20 cellular contexts compared by ENCODE assay signal in genomic region chr13:76683854-76684253, GRCh38.
A peak's percentile ranks its signal among the peaks of the same experiment; 100 is the strongest.
DNase-seq lines count a peak whose midpoint lies in the region; ATAC-seq and TF ChIP-seq lines count a peak whose summit lies in the region.
"Had no signal": no experiment of that assay in that cellular context is flagged by ENCODE, and none has a peak within 500 bp of the region (broad histone marks: within the 10 kb centered on the region; RNA-seq: fewer than 3 reads in every experiment).

No MANE protein-coding gene starts in this region.

- no peaks in the 10 kb centered on the region for H3K36me3 Mint-ChIP-seq in neural progenitor cell
- no peaks in the 10 kb centered on the region for H3K36me3 Mint-ChIP-seq in activated T-cell treated with anti-CD3 and anti-CD28 coated beads, Interleukin-2, amount 50 U/mL, for 24 hours (ENCODE audit: low read depth)
- H3K36me3 Mint-ChIP-seq in activated naive CD4-positive, alpha-beta T cell treated with anti-CD3 and anti-CD28 coated beads, Interleukin-2, amount 50 U/mL, for 72 hours: no peaks in the 10 kb centered on the region
- H3K36me3 Mint-ChIP-seq: CD4-positive, CD25-positive, alpha-beta regulatory T cell; CD8-positive, alpha-beta T cell had no signal

- no peaks in the 10 kb centered on the region for H3K9me1 ChIP-seq in IMR-90 (ENCODE audit: insufficient read depth, low read length)

- H2BK5ac ChIP-seq in IMR-90 (ENCODE audit: low read depth, low read length, poor library complexity, severe bottlenecking): no peak overlapping the region

- H3K27ac Mint-ChIP-seq in neural progenitor cell: no peak overlapping the region
- H3K27ac Mint-ChIP-seq in activated T-cell treated with anti-CD3 and anti-CD28 coated beads, Interleukin-2, amount 50 U/mL, for 24 hours: no peak overlapping the region
- no peak overlapping the region for H3K27ac Mint-ChIP-seq in activated naive CD4-positive, alpha-beta T cell treated with anti-CD3 and anti-CD28 coated beads, Interleukin-2, amount 50 U/mL, for 72 hours
- H3K27ac Mint-ChIP-seq: B cell; CD4-positive, CD25-positive, alpha-beta regulatory T cell; CD8-positive, alpha-beta T cell; HFFc6 had no signal

- H3K4me2 ChIP-seq in IMR-90 (ENCODE audit: low read depth, low read length) (no peak overlapping the region; the same call in 1 of the 2 replicates), neural progenitor cell (no peak overlapping the region)
- H3K4me2 ChIP-seq: BLaER1 had no signal

- no peak overlapping the region for H3K4ac ChIP-seq in IMR-90 (ENCODE audit: low read depth, low read length)

- no peak overlapping the region for H3K23ac ChIP-seq in IMR-90 (ENCODE audit: low read depth, low read length)

- ATAC-seq in IMR-90 (ENCODE audit: low read depth): peak; percentile 60
- ATAC-seq in activated naive CD4-positive, alpha-beta T cell treated with anti-CD3 and anti-CD28 coated beads, Interleukin-2, amount 50 U/mL, for 72 hours: no peak
- ATAC-seq: CD8-positive, alpha-beta T cell had no signal

- H3K56ac ChIP-seq in IMR-90 (ENCODE audit: extremely low read depth, insufficient read depth, low read length): no peak overlapping the region

- no peak overlapping the region for H3K18ac ChIP-seq in IMR-90 (ENCODE audit: low read depth, low read length)

- in situ Hi-C loops in IMR-90 (cut with MboI; ENCODE audit: low sequenced_read_pairs): no loop called here

- no peak for TF ChIP-seq RAD21 in IMR-90 (IDR thresholded peaks at IDR 0.05; ENCODE audit: low read length)

- POLR2A ChIA-PET in IMR-90 (lab: Charles Lee; ENCODE audit: unreplicated experiment): no interaction called here

- no peaks in the 10 kb centered on the region for H3F3A ChIP-seq in neural progenitor cell (ENCODE audit: low read depth)

- CTCF ChIA-PET in IMR-90 (lab: Yijun Ruan, JAX): no interaction called here

- H3K36me3 ChIP-seq in IMR-90 (ENCODE audit: control insufficient read depth, insufficient read depth, low read length) (no peaks in the 10 kb centered on the region), neural progenitor cell (no peaks in the 10 kb centered on the region)
- H3K36me3 ChIP-seq: BLaER1, HAP-1 had no signal

- no peak overlapping the region for H4K5ac ChIP-seq in IMR-90 (ENCODE audit: low read depth, low read length)

- H3K27me3 Mint-ChIP-seq in neural progenitor cell (ENCODE audit: insufficient read depth, low read depth): no peaks in the 10 kb centered on the region
- no peaks in the 10 kb centered on the region for H3K27me3 Mint-ChIP-seq in activated T-cell treated with anti-CD3 and anti-CD28 coated beads, Interleukin-2, amount 50 U/mL, for 24 hours
- H3K27me3 Mint-ChIP-seq: CD4-positive, CD25-positive, alpha-beta regulatory T cell had no signal

- H3K9me3 ChIP-seq in IMR-90 (ENCODE audit: control insufficient read depth, insufficient read depth, low read length): no peaks in the 10 kb centered on the region
- H3K9me3 ChIP-seq in neural progenitor cell (ENCODE audit: low read depth): no peaks in the 10 kb centered on the region
- H3K9me3 ChIP-seq: BLaER1, Caco-2, HAP-1 had no signal

- TF ChIP-seq CTCF in IMR-90 (conservative IDR thresholded peaks at IDR 0.05; ENCODE audit: low read depth, low read length) (no peak), choroid plexus epithelial cell (conservative IDR thresholded peaks at IDR 0.05; ENCODE audit: low read depth, low read length) (no peak), neural progenitor cell (IDR thresholded peaks at IDR 0.05) (no peak)

- H3K4me1 Mint-ChIP-seq in neural progenitor cell: peaks cover 9% of the 10 kb centered on the region
- H3K4me1 Mint-ChIP-seq in activated T-cell treated with anti-CD3 and anti-CD28 coated beads, Interleukin-2, amount 50 U/mL, for 24 hours (ENCODE audit: low read depth): no peaks in the 10 kb centered on the region
- H3K4me1 Mint-ChIP-seq: B cell; CD4-positive, CD25-positive, alpha-beta regulatory T cell had no signal

- no peaks in the 10 kb centered on the region for H3K9me3 Mint-ChIP-seq in neural progenitor cell
- no peaks in the 10 kb centered on the region for H3K9me3 Mint-ChIP-seq in activated T-cell treated with anti-CD3 and anti-CD28 coated beads, Interleukin-2, amount 50 U/mL, for 24 hours
- no peaks in the 10 kb centered on the region for H3K9me3 Mint-ChIP-seq in activated naive CD4-positive, alpha-beta T cell treated with anti-CD3 and anti-CD28 coated beads, Interleukin-2, amount 50 U/mL, for 72 hours
- H3K9me3 Mint-ChIP-seq: CD8-positive, alpha-beta T cell; HFFc6 had no signal

- H2BK120ac ChIP-seq in IMR-90 (ENCODE audit: low read depth, low read length): no peak overlapping the region

- no peak overlapping the region for H2AFZ ChIP-seq in IMR-90 (replicated peaks; ENCODE audit: low read length, poor library complexity)
- H2AFZ ChIP-seq in neural progenitor cell (replicated peaks): no peak overlapping the region

- H3K79me1 ChIP-seq in IMR-90 (ENCODE audit: low read depth in 1 of 2, low read length in 2 of 2): no peaks in the 10 kb centered on the region

- intact Hi-C loops in IMR-90 (cut with micrococcal nuclease): no loop called here

- H3K27ac ChIP-seq in IMR-90 (ENCODE audit: insufficient read depth, low read length): no peak overlapping the region
- H3K27ac ChIP-seq in neural progenitor cell: no peak overlapping the region
- H3K27ac ChIP-seq: 22Rv1, BLaER1, C4-2B had no signal

- dilution Hi-C loops in IMR-90 (cut with HindIII; ENCODE audit: low sequenced_read_pairs, unreplicated experiment): no loop called here

- no peak overlapping the region for H3K9ac ChIP-seq in IMR-90 (ENCODE audit: low read depth, low read length)
- H3K9ac ChIP-seq in neural progenitor cell: no peak overlapping the region
- H3K9ac ChIP-seq: BLaER1 had no signal

- no peak overlapping the region for H2BK15ac ChIP-seq in IMR-90 (ENCODE audit: low read depth, low read length)

- H4K20me1 ChIP-seq in IMR-90 (ENCODE audit: insufficient read depth, low read length) (no peaks in the 10 kb centered on the region), neural progenitor cell (ENCODE audit: low read depth) (no peaks in the 10 kb centered on the region)
- H4K20me1 ChIP-seq: BLaER1 had no signal

- H2AK5ac ChIP-seq in IMR-90 (ENCODE audit: low read depth, low read length): no peak overlapping the region

- no peak overlapping the region for H3K4me3 Mint-ChIP-seq in neural progenitor cell
- no peak overlapping the region for H3K4me3 Mint-ChIP-seq in activated T-cell treated with anti-CD3 and anti-CD28 coated beads, Interleukin-2, amount 50 U/mL, for 24 hours
- H3K4me3 Mint-ChIP-seq: B cell; CD4-positive, CD25-positive, alpha-beta regulatory T cell; CD8-positive, alpha-beta T cell; HFFc6 had no signal

- H2AK9ac ChIP-seq in IMR-90 (replicated peaks; ENCODE audit: low read depth, low read length, poor library complexity): no peak overlapping the region

- H2BK20ac ChIP-seq in IMR-90 (ENCODE audit: low read depth, low read length): no peak overlapping the region

- H3K4me3 ChIP-seq in IMR-90 (ENCODE audit: insufficient read depth, low read depth, low read length): no peak overlapping the region
- no peak overlapping the region for H3K4me3 ChIP-seq in choroid plexus epithelial cell (ENCODE audit: low read depth, low read length)
- H3K4me3 ChIP-seq in neural progenitor cell: no peak overlapping the region
- H3K4me3 ChIP-seq: BLaER1, HAP-1 had no signal

- H4K91ac ChIP-seq in IMR-90 (ENCODE audit: insufficient read depth, low read depth, low read length): no peak overlapping the region

- BruUV-seq in IMR-90 (replicated peaks; lab: Mats Ljungman, UMichigan): no TSS peak

- WGBS in IMR-90 (ENCODE audit: extremely low coverage in 2 of 2, insufficient read length in 1 of 2), 2 experiments: no CpG with 5 or more reads among the region's 2 CpGs

- H3K79me2 ChIP-seq in neural progenitor cell (ENCODE audit: low read depth): no peaks in the 10 kb centered on the region

- no peak for TF ChIP-seq POLR2A in IMR-90 (IDR thresholded peaks at IDR 0.05; ENCODE audit: low read depth, low read length)

- H3K27me3 ChIP-seq in IMR-90 (ENCODE audit: control insufficient read depth, insufficient read depth, low read length) (no peaks in the 10 kb centered on the region), neural progenitor cell (no peaks in the 10 kb centered on the region)
- H3K27me3 ChIP-seq: BLaER1 had no signal

- H3K4me1 ChIP-seq in IMR-90 (ENCODE audit: control insufficient read depth, insufficient read depth, low read length): no peaks in the 10 kb centered on the region
- peaks cover 16% of the 10 kb centered on the region for H3K4me1 ChIP-seq in neural progenitor cell
- H3K4me1 ChIP-seq: BLaER1, Caco-2, HAP-1 had no signal

- no peak overlapping the region for H4K8ac ChIP-seq in IMR-90 (ENCODE audit: low read depth in 2 of 2, low read length in 2 of 2)

- no peak overlapping the region for H3K14ac ChIP-seq in IMR-90 (replicated peaks; ENCODE audit: low read depth, low read length)

- DNase-seq in IMR-90 (no peak), choroid plexus epithelial cell (ENCODE audit: low read depth) (peak; percentile 68), fibroblast of peridontal ligament (ENCODE audit: extremely low read depth) (peak; percentile 61), iris pigment epithelial cell (ENCODE audit: low read depth) (peak; percentile 42), neural progenitor cell (ENCODE audit: low spot score) (no peak), NCI-H2171 (lab: John Stamatoyannopoulos, UW) (no peak)
- DNase-seq in activated T-cell treated with anti-CD3 and anti-CD28 coated beads, Interleukin-2, amount 50 U/mL, for 24 hours: no peak
- no peak for DNase-seq in activated naive CD4-positive, alpha-beta T cell treated with anti-CD3 and anti-CD28 coated beads, Interleukin-2, amount 50 U/mL, for 72 hours (ENCODE audit: low spot score in 2 of 2)
- DNase-seq: Caco-2; CD4-positive, CD25-positive, alpha-beta regulatory T cell; CD8-positive, alpha-beta T cell; DMS153; DND-41; GOT3; HFFc6 had no signal

TF ChIP-seq in IMR-90, 13 proteins besides CTCF, POLR2A, EP300 and RAD21 (continues in another document):
- TF ChIP-seq MAZ (IDR thresholded peaks at IDR 0.05; ENCODE audit: borderline replicate concordance, low read depth, low read length) (no peak), CEBPB (IDR thresholded peaks at IDR 0.05; ENCODE audit: low read depth, low read length) (no peak), CHD1 (IDR thresholded peaks at IDR 0.05; ENCODE audit: low read depth, low read length) (no peak), RFX5 (IDR thresholded peaks at IDR 0.05; ENCODE audit: low read depth, low read length) (no peak), MXI1 (IDR thresholded peaks at IDR 0.05; ENCODE audit: borderline replicate concordance, low read depth, low read length) (no peak), FOS (IDR thresholded peaks at IDR 0.05; ENCODE audit: low read depth, low read length) (no peak), MAFK (IDR thresholded peaks at IDR 0.05; ENCODE audit: low read depth, low read length) (no peak), USF2 (IDR thresholded peaks at IDR 0.05; ENCODE audit: low read depth, low read length) (no peak)

Comparison
In these comparisons a context has a peak if more than half of its experiments do, and no peak if none do; other contexts are left out.
1. DNase-seq: peak in choroid plexus epithelial cell (single experiment), fibroblast of peridontal ligament (single experiment) and iris pigment epithelial cell (single experiment); none in IMR-90 (single experiment), neural progenitor cell (single experiment), activated T-cell treated with anti-CD3 and anti-CD28 coated beads, Interleukin-2, amount 50 U/mL, for 24 hours (single experiment), NCI-H2171 (single experiment) and activated naive CD4-positive, alpha-beta T cell treated with anti-CD3 and anti-CD28 coated beads, Interleukin-2, amount 50 U/mL, for 72 hours (0 of 2).